24 cellular contexts compared by ENCODE assay signal in genomic region chr16:56312556-56312955, GRCh38.
"Had no signal": no experiment of that assay in that cellular context is flagged by ENCODE, and none has a peak within 500 bp of the region (broad histone marks: within the 10 kb centered on the region; RNA-seq: fewer than 3 reads in every experiment).

No MANE protein-coding gene starts in this region.

- H3K27ac ChIP-seq: adrenal gland, PC-9, RWPE1, SK-N-MC had no signal

- FAIRE-seq: bronchial epithelial cell, RCC 7860, TTC549 had no signal

- H3K27me3 ChIP-seq: adrenal gland, MG63 had no signal

- H3K4me3 ChIP-seq: adrenal gland, MG63, PC-9, SK-N-MC had no signal

- ATAC-seq: activated CD8-positive, alpha-beta T cell treated with anti-CD3 and anti-CD28 coated beads, Interleukin-2, amount 10 ng/mL, durations not matched to agents 7 days and 5 days; activated naive CD4-positive, alpha-beta T cell treated with anti-CD3 and anti-CD28 coated beads, Interleukin-2, amount 50 U/mL, for 72 hours had no signal

- H3K36me3 ChIP-seq: adrenal gland, MG63 had no signal

- H2AFZ ChIP-seq: PC-9 had no signal

- DNase-seq: activated CD4-positive, alpha-beta T cell treated with anti-CD3 and anti-CD28 coated beads, Interleukin-2, amount 10 ng/mL, durations not matched to agents 24 days and 14 days; activated CD4-positive, alpha-beta T cell treated with anti-CD3 and anti-CD28 coated beads, Interleukin-2, amount 50 U/mL, for 4 hours; activated CD8-positive, alpha-beta T cell treated with anti-CD3 and anti-CD28 coated beads, Interleukin-2, amount 10 ng/mL, durations not matched to agents 7 days and 5 days; activated gamma-delta T cell; activated naive CD4-positive, alpha-beta T cell treated with anti-CD3 and anti-CD28 coated beads for 36 hours; activated T-cell treated with anti-CD3 and anti-CD28 coated beads, Interleukin-2, amount 50 U/mL, for 24 hours; adrenal gland; anterior cingulate cortex; central memory CD4-positive, alpha-beta T cell; Kasumi-1; KG1; MG63; MV-4-11; NCI-H187; NCI-H446; NCI-H526 treated with DMSO at 0.1 percent for 48 hours; PC-9; Right ventricle myocardium superior had no signal

- H3K9me3 ChIP-seq: adrenal gland, MG63 had no signal

- H3K4me2 ChIP-seq: PC-9 had no signal

- H3K4me1 ChIP-seq: adrenal gland had no signal
